Comparison of ENCODE assay signal across 8 cellular contexts in the genomic region with DNA sequence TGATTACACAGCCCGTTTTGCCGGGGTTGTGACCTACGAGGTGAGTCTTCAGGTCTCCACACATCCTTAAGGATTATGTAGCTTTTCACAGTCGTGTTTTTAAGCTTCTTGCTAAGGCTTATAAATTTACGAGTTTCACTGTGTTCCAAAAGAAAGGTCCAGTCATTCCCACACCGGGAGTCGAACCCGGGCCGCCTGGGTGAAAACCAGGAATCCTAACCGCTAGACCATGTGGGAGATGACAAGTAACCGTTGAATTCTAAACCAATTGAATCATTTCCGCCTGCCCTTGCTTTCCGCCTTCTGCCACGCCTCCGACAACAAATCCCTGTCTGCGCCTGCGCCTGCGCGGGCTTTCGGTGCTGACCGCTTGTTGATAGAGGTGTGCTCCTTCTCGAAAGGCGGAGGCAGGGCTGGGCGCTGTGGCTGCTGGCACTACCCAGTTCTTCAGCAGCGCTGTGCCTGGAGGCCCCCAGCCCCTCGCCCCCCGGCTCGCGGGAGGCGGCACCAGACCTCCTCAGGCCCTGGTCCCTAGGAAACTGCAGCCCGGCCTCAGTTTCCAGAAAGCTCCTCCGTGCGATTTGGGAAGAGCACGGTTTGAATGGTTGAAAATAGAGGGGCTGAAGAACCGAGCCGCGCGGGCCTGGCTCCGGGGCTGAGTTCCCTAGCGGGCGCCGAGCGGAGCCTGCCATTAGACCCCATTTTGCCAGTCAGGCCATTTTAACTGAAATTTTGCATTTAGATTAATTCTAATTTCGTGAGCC.
DNase-seq lines count a peak whose midpoint lies in the region; ATAC-seq and TF ChIP-seq lines count a peak whose summit lies in the region.

No MANE protein-coding gene starts in this region.

- peak overlapping the region; percentile 97 for H2AFZ ChIP-seq in mesenchymal stem cell (ENCODE audit: low read depth, low read length)

- H3K79me1 ChIP-seq in mesenchymal stem cell (replicated peaks; ENCODE audit: low read length, poor library complexity, severe bottlenecking): no peaks in the 10 kb centered on the region

- peak overlapping the region; percentile 78 for H3K4me3 ChIP-seq in CD4-positive, CD25-positive, alpha-beta regulatory T cell (ENCODE audit: low read depth, low read length)
- H3K4me3 ChIP-seq in HL-60 (replicated peaks; ENCODE audit: insufficient read depth, low read length): peak overlapping the region; percentile 59
- H3K4me3 ChIP-seq in endodermal cell (ENCODE audit: low read length): peak overlapping the region; percentile 89
- peak overlapping the region; percentile 76 to 83 for H3K4me3 ChIP-seq in mesenchymal stem cell (ENCODE audit: insufficient read depth in 1 of 2, low read depth in 1 of 2, low read length in 2 of 2)

- H3K27ac Mint-ChIP-seq in CD4-positive, CD25-positive, alpha-beta regulatory T cell: peak overlapping the region; percentile 92 to 100 (median 96)
- peak overlapping the region; percentile 96 for H3K27ac Mint-ChIP-seq in endodermal cell

- H3K9me3 ChIP-seq in CD4-positive, CD25-positive, alpha-beta regulatory T cell (ENCODE audit: control insufficient read depth in 2 of 2, low read length in 2 of 2): no peaks in the 10 kb centered on the region
- H3K9me3 ChIP-seq in endodermal cell (ENCODE audit: control insufficient read depth, low read length): no peaks in the 10 kb centered on the region
- no peaks in the 10 kb centered on the region for H3K9me3 ChIP-seq in mesenchymal stem cell (ENCODE audit: control insufficient read depth, low read length)

- H3K4me1 ChIP-seq in CD4-positive, CD25-positive, alpha-beta regulatory T cell (ENCODE audit: control insufficient read depth, insufficient read depth, low read length, poor library complexity, severe bottlenecking): peaks cover 5% of the 10 kb centered on the region
- no peaks in the 10 kb centered on the region for H3K4me1 ChIP-seq in endodermal cell (ENCODE audit: control insufficient read depth, insufficient read depth, low read length)
- peaks cover 1% of the 10 kb centered on the region for H3K4me1 ChIP-seq in mesenchymal stem cell (ENCODE audit: control insufficient read depth, insufficient read depth, low read depth, low read length)

- H3K27ac ChIP-seq in CD4-positive, CD25-positive, alpha-beta regulatory T cell (ENCODE audit: insufficient read depth, low read length, poor library complexity, severe bottlenecking): peak overlapping the region; percentile 72
- peak overlapping the region; percentile 71 for H3K27ac ChIP-seq in HL-60 (replicated peaks)
- H3K27ac ChIP-seq in endodermal cell (ENCODE audit: low read depth, low read length): peak overlapping the region; percentile 90
- H3K27ac ChIP-seq in mesenchymal stem cell (ENCODE audit: low read length, poor library complexity, severe bottlenecking): peak overlapping the region; percentile 87

- no peak overlapping the region for H4K91ac ChIP-seq in mesenchymal stem cell (ENCODE audit: low read length)

- H3K4me1 Mint-ChIP-seq in CD4-positive, CD25-positive, alpha-beta regulatory T cell: peaks cover 9 to 45% (median 18%) of the 10 kb centered on the region in 4 donors
- H3K4me1 Mint-ChIP-seq in endodermal cell: peaks cover 14% of the 10 kb centered on the region

- peak overlapping the region; percentile 75 for H3K4me2 ChIP-seq in mesenchymal stem cell (ENCODE audit: low read length, poor library complexity, severe bottlenecking)

- H3K23ac ChIP-seq in mesenchymal stem cell (ENCODE audit: low read length in 2 of 2): no peak overlapping the region

- no peak overlapping the region for H2BK15ac ChIP-seq in mesenchymal stem cell (ENCODE audit: low read depth, poor library complexity, severe bottlenecking)

- no peak overlapping the region for H2BK120ac ChIP-seq in mesenchymal stem cell (ENCODE audit: low read depth, low read length)

- H4K8ac ChIP-seq in mesenchymal stem cell (ENCODE audit: low read length): no peak overlapping the region

- no peak overlapping the region for H2AK5ac ChIP-seq in mesenchymal stem cell (ENCODE audit: low read length, severe bottlenecking)

- H3K36me3 ChIP-seq in CD4-positive, CD25-positive, alpha-beta regulatory T cell (ENCODE audit: control insufficient read depth, insufficient read depth, low read length): no peaks in the 10 kb centered on the region
- H3K36me3 ChIP-seq in endodermal cell (ENCODE audit: control insufficient read depth, insufficient read depth, low read length) (no peaks in the 10 kb centered on the region), mesenchymal stem cell (ENCODE audit: control insufficient read depth in 1 of 2, insufficient read depth in 2 of 2, low read depth in 1 of 2, low read length in 2 of 2) (no peaks in the 10 kb centered on the region)

- H3K18ac ChIP-seq in mesenchymal stem cell (ENCODE audit: low read depth in 1 of 2, low read length in 2 of 2): no peak overlapping the region

- peak; percentile 90 to 95 for ATAC-seq in CD4-positive, CD25-positive, alpha-beta regulatory T cell (ENCODE audit: low read depth in 2 of 2)
- peak; percentile 97 for ATAC-seq in GM19455 (IDR thresholded peaks at IDR 0.05; ENCODE audit: unreplicated experiment)

- no peak overlapping the region for H2BK12ac ChIP-seq in mesenchymal stem cell (ENCODE audit: low read length in 2 of 2)

- H3K14ac ChIP-seq in mesenchymal stem cell (ENCODE audit: low read length in 2 of 2): no peak overlapping the region

- no peaks in the 10 kb centered on the region for H3K36me3 Mint-ChIP-seq in CD4-positive, CD25-positive, alpha-beta regulatory T cell
- H3K36me3 Mint-ChIP-seq in endodermal cell (ENCODE audit: low read depth): no peaks in the 10 kb centered on the region

- H3K4me3 Mint-ChIP-seq in CD4-positive, CD25-positive, alpha-beta regulatory T cell: peak overlapping the region; percentile 59 to 92 (median 89)
- peak overlapping the region; percentile 71 for H3K4me3 Mint-ChIP-seq in endodermal cell

- H3K9me3 Mint-ChIP-seq in CD4-positive, CD25-positive, alpha-beta regulatory T cell: peaks cover 0 to 4% (median 0%) of the 10 kb centered on the region in 7 donors
- no peaks in the 10 kb centered on the region for H3K9me3 Mint-ChIP-seq in endodermal cell

- 2% methylated on average over 17 to 44 of the region's 44 CpGs for WGBS in endodermal cell (ENCODE audit: insufficient coverage in 1 of 2, insufficient read length in 1 of 2), 2 experiments
- 3% methylated on average over 43 of the region's 44 CpGs for WGBS in mesenchymal stem cell

- H3K27me3 ChIP-seq in CD4-positive, CD25-positive, alpha-beta regulatory T cell (ENCODE audit: control insufficient read depth, insufficient read depth, low read length): no peaks in the 10 kb centered on the region
- H3K27me3 ChIP-seq in HL-60 (ENCODE audit: insufficient read depth, poor library complexity, severe bottlenecking) (no peaks in the 10 kb centered on the region), endodermal cell (ENCODE audit: control insufficient read depth, insufficient read depth, low read length, poor library complexity, severe bottlenecking) (no peaks in the 10 kb centered on the region), mesenchymal stem cell (ENCODE audit: control insufficient read depth in 1 of 2, insufficient read depth in 1 of 2, low read length in 2 of 2) (no peaks in the 10 kb centered on the region)

- H3K4ac ChIP-seq in mesenchymal stem cell (ENCODE audit: low read depth in 1 of 2, low read length in 2 of 2): no peak overlapping the region

- H2BK5ac ChIP-seq in mesenchymal stem cell (ENCODE audit: low read depth, low read length, poor library complexity, severe bottlenecking): peak overlapping the region; percentile 81

- peak; percentile 85 to 96 (median 93) for DNase-seq in CD4-positive, CD25-positive, alpha-beta regulatory T cell
- peak; percentile 77 to 92 for DNase-seq in HL-60 (ENCODE audit: low read depth in 1 of 2, low spot score in 1 of 2)
- peak; percentile 95 for DNase-seq in NOMO-1 treated with DMSO at 0.1 percent for 48 hours (lab: John Stamatoyannopoulos, UW; ENCODE audit: unreplicated experiment)
- peak; percentile 91 for DNase-seq in activated CD8-positive, alpha-beta memory T cell treated with anti-CD3 and anti-CD28 coated beads, Interleukin-2, amount 50 U/mL, for 24 hours (ENCODE audit: extremely low read depth)
- peak; percentile 99 for DNase-seq in endodermal cell
- peak; percentile 90 for DNase-seq in mesenchymal stem cell
- peak; percentile 91 for DNase-seq in stimulated activated CD8-positive, alpha-beta memory T cell treated with anti-CD3 and anti-CD28 coated beads, Interleukin-12 subunit alpha, Interleukin-12 subunit beta, amount 100 ng/mL, for 1 hour (ENCODE audit: low read depth)

- no peak for TF ChIP-seq CTCF in HL-60 (IDR thresholded peaks at IDR 0.05; ENCODE audit: insufficient read depth, low read length)
- TF ChIP-seq CTCF in endodermal cell (conservative IDR thresholded peaks at IDR 0.05): peak; percentile 41

- peak overlapping the region; percentile 58 for H3K9ac ChIP-seq in endodermal cell (ENCODE audit: extremely low read depth, low read length, poor library complexity, severe bottlenecking)
- peak overlapping the region; percentile 86 for H3K9ac ChIP-seq in mesenchymal stem cell (ENCODE audit: low read length)

- no peaks in the 10 kb centered on the region for H3K27me3 Mint-ChIP-seq in CD4-positive, CD25-positive, alpha-beta regulatory T cell
- H3K27me3 Mint-ChIP-seq in endodermal cell (ENCODE audit: insufficient read depth): no peaks in the 10 kb centered on the region

Comparison
In these comparisons a context has a peak if more than half of its experiments do, and no peak if none do; other contexts are left out.
1. Peak in every context shown above with its lines: DNase-seq, ATAC-seq, H3K4me3 ChIP-seq and H3K27ac ChIP-seq.